ENCODE assay signal across 1 cellular context in the genomic region with DNA sequence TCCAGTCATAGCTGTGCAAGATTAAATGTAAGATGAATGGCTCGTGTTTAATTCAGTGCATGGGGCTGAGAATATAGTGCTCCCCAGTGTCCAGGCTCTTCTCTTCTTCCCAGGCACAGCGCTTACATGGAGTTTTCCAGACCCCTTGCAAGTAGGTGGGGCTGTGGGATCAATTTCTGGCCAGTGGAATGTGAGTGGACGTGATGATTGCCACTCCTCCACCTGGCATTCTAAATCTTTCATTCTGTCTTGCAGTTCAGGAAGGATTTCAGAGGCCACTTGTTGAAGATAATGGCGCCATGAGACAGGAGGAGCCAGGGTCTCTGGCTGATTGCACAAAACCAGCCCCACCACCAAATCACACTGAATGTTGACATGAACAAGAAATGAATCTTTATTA.
TF ChIP-seq lines count a peak whose summit lies in the region.

No MANE protein-coding gene starts in this region.

TF ChIP-seq in WTC11, 78 proteins besides CTCF, POLR2A, EP300 and RAD21 (continued from another document):
- TF ChIP-seq, protein P1, sequence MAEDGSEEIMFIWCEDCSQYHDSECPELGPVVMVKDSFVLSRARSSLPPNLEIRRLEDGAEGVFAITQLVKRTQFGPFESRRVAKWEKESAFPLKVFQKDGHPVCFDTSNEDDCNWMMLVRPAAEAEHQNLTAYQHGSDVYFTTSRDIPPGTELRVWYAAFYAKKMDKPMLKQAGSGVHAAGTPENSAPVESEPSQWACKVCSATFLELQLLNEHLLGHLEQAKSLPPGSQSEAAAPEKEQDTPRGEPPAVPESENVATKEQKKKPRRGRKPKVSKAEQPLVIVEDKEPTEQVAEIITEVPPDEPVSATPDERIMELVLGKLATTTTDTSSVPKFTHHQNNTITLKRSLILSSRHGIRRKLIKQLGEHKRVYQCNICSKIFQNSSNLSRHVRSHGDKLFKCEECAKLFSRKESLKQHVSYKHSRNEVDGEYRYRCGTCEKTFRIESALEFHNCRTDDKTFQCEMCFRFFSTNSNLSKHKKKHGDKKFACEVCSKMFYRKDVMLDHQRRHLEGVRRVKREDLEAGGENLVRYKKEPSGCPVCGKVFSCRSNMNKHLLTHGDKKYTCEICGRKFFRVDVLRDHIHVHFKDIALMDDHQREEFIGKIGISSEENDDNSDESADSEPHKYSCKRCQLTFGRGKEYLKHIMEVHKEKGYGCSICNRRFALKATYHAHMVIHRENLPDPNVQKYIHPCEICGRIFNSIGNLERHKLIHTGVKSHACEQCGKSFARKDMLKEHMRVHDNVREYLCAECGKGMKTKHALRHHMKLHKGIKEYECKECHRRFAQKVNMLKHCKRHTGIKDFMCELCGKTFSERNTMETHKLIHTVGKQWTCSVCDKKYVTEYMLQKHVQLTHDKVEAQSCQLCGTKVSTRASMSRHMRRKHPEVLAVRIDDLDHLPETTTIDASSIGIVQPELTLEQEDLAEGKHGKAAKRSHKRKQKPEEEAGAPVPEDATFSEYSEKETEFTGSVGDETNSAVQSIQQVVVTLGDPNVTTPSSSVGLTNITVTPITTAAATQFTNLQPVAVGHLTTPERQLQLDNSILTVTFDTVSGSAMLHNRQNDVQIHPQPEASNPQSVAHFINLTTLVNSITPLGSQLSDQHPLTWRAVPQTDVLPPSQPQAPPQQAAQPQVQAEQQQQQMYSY (CRISPR knock-in tag; IDR thresholded peaks at IDR 0.05): no peak
- TF ChIP-seq, protein P2, sequence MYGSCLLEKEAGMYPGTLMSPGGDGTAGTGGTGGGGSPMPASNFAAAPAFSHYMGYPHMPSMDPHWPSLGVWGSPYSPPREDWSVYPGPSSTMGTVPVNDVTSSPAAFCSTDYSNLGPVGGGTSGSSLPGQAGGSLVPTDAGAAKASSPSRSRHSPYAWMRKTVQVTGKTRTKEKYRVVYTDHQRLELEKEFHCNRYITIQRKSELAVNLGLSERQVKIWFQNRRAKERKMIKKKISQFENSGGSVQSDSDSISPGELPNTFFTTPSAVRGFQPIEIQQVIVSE (CRISPR knock-in tag; IDR thresholded peaks at IDR 0.05; ENCODE audit: borderline replicate concordance): no peak
- TF ChIP-seq IRF2 (CRISPR knock-in tag; IDR thresholded peaks at IDR 0.05; ENCODE audit: borderline replicate concordance, low read depth): no peak
